ENCODE assay signal across 26 cellular contexts in the genomic region with DNA sequence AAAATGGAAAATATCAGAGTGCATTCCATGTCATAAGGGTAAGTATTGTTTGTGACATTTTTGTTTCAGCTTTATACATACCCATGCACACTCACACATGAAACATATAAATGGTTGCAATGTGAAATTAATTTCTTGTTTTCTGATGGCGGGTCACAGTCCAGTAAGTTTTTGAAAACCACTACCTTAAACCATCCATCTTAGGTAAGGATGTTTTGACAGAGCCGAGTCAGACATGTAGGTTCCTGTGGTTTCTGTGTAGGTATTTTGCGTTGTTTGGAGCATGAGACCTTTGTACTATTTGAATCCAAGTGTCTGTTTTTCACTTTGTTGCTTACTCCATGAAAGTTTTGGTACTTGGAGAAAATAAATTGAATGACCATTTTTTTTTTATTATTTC.
DNase-seq lines count a peak whose midpoint lies in the region; TF ChIP-seq lines count a peak whose summit lies in the region.
"Had no signal": no experiment of that assay in that cellular context is flagged by ENCODE, and none has a peak within 500 bp of the region (broad histone marks: within the 10 kb centered on the region; RNA-seq: fewer than 3 reads in every experiment).

No MANE protein-coding gene starts in this region.

- H3K27me3 Mint-ChIP-seq in progenitor cell of endocrine pancreas: no peaks in the 10 kb centered on the region

- intact Hi-C loops in adrenal gland (cut with DNase I): no loop called here

- no peaks in the 10 kb centered on the region for H3K9me3 ChIP-seq in adrenal gland (replicated peaks in 1 of 3)
- H3K9me3 ChIP-seq: A549 had no signal

- no peaks in the 10 kb centered on the region for H3K36me3 ChIP-seq in adrenal gland (replicated peaks in 1 of 2)

- H3K9me3 Mint-ChIP-seq in progenitor cell of endocrine pancreas (ENCODE audit: low read depth): no peaks in the 10 kb centered on the region
- H3K9me3 Mint-ChIP-seq: T-helper 1 cell treated with Interleukin-12 subunit alpha and Interleukin-12 subunit beta and Interleukin-4 antibody, amounts not matched to agents 30 μg/mL and 1 μg/mL, for 36 hours had no signal

- H3K4me1 ChIP-seq in adrenal gland (replicated peaks in 1 of 2): no peaks in the 10 kb centered on the region
- H3K4me1 ChIP-seq: A549 had no signal

- H3K4me3 ChIP-seq in GM12865 (ENCODE audit: low read depth, low read length) (no peak overlapping the region), epithelial cell of proximal tubule (ENCODE audit: low read depth, low read length) (no peak overlapping the region), adrenal gland (no peak overlapping the region)
- H3K4me3 ChIP-seq: A549, K562, SK-N-MC had no signal

- H3K4me3 Mint-ChIP-seq in progenitor cell of endocrine pancreas (ENCODE audit: low read depth): no peak overlapping the region
- H3K4me3 Mint-ChIP-seq: CD8-positive, alpha-beta T cell; T-helper 1 cell treated with Interleukin-12 subunit alpha and Interleukin-12 subunit beta and Interleukin-4 antibody, amounts not matched to agents 30 μg/mL and 1 μg/mL, for 36 hours had no signal

- H3K27ac ChIP-seq in adrenal gland: no peak overlapping the region
- H3K27ac ChIP-seq: A549, SK-N-MC had no signal

- peaks cover 6% of the 10 kb centered on the region for H3K36me3 Mint-ChIP-seq in progenitor cell of endocrine pancreas (ENCODE audit: insufficient read depth)

- H3K4me1 Mint-ChIP-seq in progenitor cell of endocrine pancreas (ENCODE audit: low read depth): no peaks in the 10 kb centered on the region

- H3K27me3 ChIP-seq in adrenal gland: no peaks in the 10 kb centered on the region

- TF ChIP-seq CTCF in GM12865 (IDR thresholded peaks at IDR 0.05; ENCODE audit: insufficient read depth, low read depth, low read length, missing control alignments) (no peak), epithelial cell of proximal tubule (conservative IDR thresholded peaks at IDR 0.05; ENCODE audit: low read depth, low read length) (no peak), progenitor cell of endocrine pancreas (IDR thresholded peaks at IDR 0.05; ENCODE audit: unreplicated experiment) (no peak), adrenal gland (IDR thresholded peaks at IDR 0.05) (no peak)

- DNase-seq in GM12865 (ENCODE audit: low read depth) (peak; percentile 36), NAMALWA (ENCODE audit: low spot score) (peak; percentile 67), epithelial cell of proximal tubule (ENCODE audit: low read depth) (peak; percentile 7), renal cortical epithelial cell (ENCODE audit: low read depth) (peak; percentile 15), DMS153 (lab: John Stamatoyannopoulos, UW) (no peak), progenitor cell of endocrine pancreas (ENCODE audit: low spot score, unreplicated experiment) (no peak), adrenal gland (no peak), NCI-H1694 (lab: John Stamatoyannopoulos, UW) (no peak)
- DNase-seq: AML-193; C1 segment of cervical spinal cord; Calu3; CD8-positive, alpha-beta T cell; GDM1; Kasumi-1; NCI-H1694 treated with DMSO at 0.1 percent for 48 hours; NCI-H2081; NCI-H2171; NCI-H226; NCI-H510A; NCI-H69; SIG-M5; SW 1271 had no signal

- H3K27ac Mint-ChIP-seq in progenitor cell of endocrine pancreas: no peak overlapping the region
- H3K27ac Mint-ChIP-seq: CD8-positive, alpha-beta T cell; T-helper 1 cell treated with Interleukin-12 subunit alpha and Interleukin-12 subunit beta and Interleukin-4 antibody, amounts not matched to agents 30 μg/mL and 1 μg/mL, for 36 hours had no signal

- 92 to 96% (median 96%) methylated on average over 3 of the region's 3 CpGs for WGBS in adrenal gland, 4 donors

- no peak for TF ChIP-seq POLR2A in adrenal gland (IDR thresholded peaks at IDR 0.05)

Comparison
In these comparisons a context has a peak if more than half of its experiments do, and no peak if none do; other contexts are left out.
1. DNase-seq: peak in GM12865 (single experiment), NAMALWA (single experiment), epithelial cell of proximal tubule (single experiment) and renal cortical epithelial cell (single experiment); none in DMS153 (single experiment), progenitor cell of endocrine pancreas (single experiment), adrenal gland (0 of 7) and NCI-H1694 (single experiment).